Comparison of ENCODE assay signal across 10 cellular contexts in the genomic region with DNA sequence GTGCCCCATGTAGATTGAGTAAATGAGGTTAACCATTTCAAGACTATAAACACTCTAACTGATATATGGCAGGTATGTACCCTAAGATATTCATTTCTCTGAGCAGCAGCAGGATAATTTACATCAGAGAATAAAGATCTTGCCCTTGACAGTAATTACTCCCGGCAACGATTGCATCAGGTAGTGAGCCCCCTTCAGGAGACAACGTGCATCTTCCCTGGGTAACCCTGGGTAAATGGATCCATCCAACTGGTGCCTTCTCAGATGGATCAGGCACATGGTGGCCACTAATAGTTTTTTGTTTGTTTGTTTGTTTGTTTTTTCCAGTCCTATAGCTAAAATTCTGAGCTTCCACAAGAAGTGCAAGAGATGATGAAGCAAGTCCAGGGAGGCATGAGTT.
DNase-seq lines count a peak whose midpoint lies in the region; ATAC-seq and TF ChIP-seq lines count a peak whose summit lies in the region.
"Had no signal": no experiment of that assay in that cellular context is flagged by ENCODE, and none has a peak within 500 bp of the region (broad histone marks: within the 10 kb centered on the region; RNA-seq: fewer than 3 reads in every experiment).

No MANE protein-coding gene starts in this region.

- H3K4me3 ChIP-seq in RWPE2 (ENCODE audit: severe bottlenecking), result no peak overlapping the region

- DNase-seq in SIG-M5 treated with dmso at 0.1 percent for 504 hours (lab: John Stamatoyannopoulos, UW; ENCODE audit: unreplicated experiment) (peak; percentile 6), SIG-M5 (lab: John Stamatoyannopoulos, UW) (no peak), RWPE2 (ENCODE audit: low spot score) (no peak), osteocyte (ENCODE audit: extremely low spot score, unreplicated experiment) (no peak), COLO829 (ENCODE audit: low spot score) (no peak)
- DNase-seq in stimulated activated CD8-positive, alpha-beta memory T cell treated with anti-CD3 and anti-CD28 coated beads, Interleukin-4, amount 100 ng/mL, for 48 hours, result no peak
- DNase-seq: activated naive CD4-positive, alpha-beta T cell; stimulated activated naive CD4-positive, alpha-beta T cell had no signal

- H3K36me3 Mint-ChIP-seq in osteocyte (ENCODE audit: unreplicated experiment), result no peaks in the 10 kb centered on the region

- H3K9me3 ChIP-seq in RWPE2 (ENCODE audit: severe bottlenecking), result no peaks in the 10 kb centered on the region

- H3K27me3 Mint-ChIP-seq in osteocyte (ENCODE audit: unreplicated experiment), result peaks cover 4% of the 10 kb centered on the region

- peak; percentile 16 for TF ChIP-seq CTCF in RWPE2 (IDR thresholded peaks at IDR 0.05; ENCODE audit: poor library complexity, severe bottlenecking)
- peak; percentile 21 for TF ChIP-seq CTCF in osteocyte (IDR thresholded peaks at IDR 0.05)

- no peak overlapping the region for H3K27ac ChIP-seq in RWPE2 (ENCODE audit: poor library complexity, severe bottlenecking)

- H3K36me3 ChIP-seq in RWPE2 (ENCODE audit: low read depth), result no peaks in the 10 kb centered on the region

- H3K4me3 Mint-ChIP-seq in osteocyte (ENCODE audit: unreplicated experiment), result no peak overlapping the region

- no peak overlapping the region for H3K27ac Mint-ChIP-seq in osteocyte (ENCODE audit: unreplicated experiment)

- no peaks in the 10 kb centered on the region for H3K4me1 Mint-ChIP-seq in osteocyte (ENCODE audit: unreplicated experiment)

- no peaks in the 10 kb centered on the region for H3K9me3 Mint-ChIP-seq in osteocyte (ENCODE audit: unreplicated experiment)

- ATAC-seq in HG02884 (IDR thresholded peaks at IDR 0.05; ENCODE audit: unreplicated experiment) (peak; percentile 66), RWPE2 (ENCODE audit: low read depth) (no peak), HG03571 (IDR thresholded peaks at IDR 0.05; ENCODE audit: unreplicated experiment) (no peak)

- no peaks in the 10 kb centered on the region for H3K27me3 ChIP-seq in RWPE2 (ENCODE audit: insufficient read depth, poor library complexity, severe bottlenecking)

- no peaks in the 10 kb centered on the region for H3K4me1 ChIP-seq in RWPE2 (ENCODE audit: insufficient read depth, poor library complexity, severe bottlenecking)
